8 cellular contexts compared by ENCODE assay signal in genomic region chr19:29665215-29665825, GRCh38. TPM values are rescaled to one million over a fixed set of nuclear protein-coding genes. Genes with fewer than 3 reads are reported as not detected.
A peak's percentile ranks its signal among the peaks of the same experiment; 100 is the strongest.
DNase-seq lines count a peak whose midpoint lies in the region; ATAC-seq and TF ChIP-seq lines count a peak whose summit lies in the region.

A gene with protein sequence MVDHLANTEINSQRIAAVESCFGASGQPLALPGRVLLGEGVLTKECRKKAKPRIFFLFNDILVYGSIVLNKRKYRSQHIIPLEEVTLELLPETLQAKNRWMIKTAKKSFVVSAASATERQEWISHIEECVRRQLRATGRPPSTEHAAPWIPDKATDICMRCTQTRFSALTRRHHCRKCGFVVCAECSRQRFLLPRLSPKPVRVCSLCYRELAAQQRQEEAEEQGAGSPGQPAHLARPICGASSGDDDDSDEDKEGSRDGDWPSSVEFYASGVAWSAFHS (plus strand): TSS chr19:29665461. CDS start chr19:29673840, 8,379 bp downstream.

- H3K4me1 ChIP-seq in effector memory CD4-positive, alpha-beta T cell (ENCODE audit: control insufficient read depth, insufficient read depth, low read length, poor library complexity, severe bottlenecking), result peaks cover 28% of the 10 kb centered on the region
- H3K4me1 ChIP-seq in mesenchymal stem cell (ENCODE audit: control insufficient read depth, insufficient read depth, low read depth, low read length), result peaks cover 59% of the 10 kb centered on the region

- H3K4ac ChIP-seq in mesenchymal stem cell (ENCODE audit: low read depth in 1 of 2, low read length in 2 of 2), result peak within 1 kb of the TSS; percentile 27 to 68

- WGBS in mesenchymal stem cell, result under 1% methylated on average over 53 of the region's 75 CpGs

- peaks cover 21% of the 10 kb centered on the region for H3K79me1 ChIP-seq in mesenchymal stem cell (replicated peaks; ENCODE audit: low read length, poor library complexity, severe bottlenecking)

- no peaks in the 10 kb centered on the region for H3K27me3 ChIP-seq in effector memory CD4-positive, alpha-beta T cell (replicated peaks; ENCODE audit: control insufficient read depth, insufficient read depth, low read length, poor library complexity, severe bottlenecking)
- H3K27me3 ChIP-seq in mesenchymal stem cell (ENCODE audit: control insufficient read depth in 1 of 2, insufficient read depth in 1 of 2, low read length in 2 of 2), result no peaks in the 10 kb centered on the region

- no peak within 1 kb of the TSS for H2AK5ac ChIP-seq in mesenchymal stem cell (ENCODE audit: low read length, severe bottlenecking)

- peak; percentile 84 for ATAC-seq in GM19043 (IDR thresholded peaks at IDR 0.05; ENCODE audit: low read depth, unreplicated experiment)
- ATAC-seq in HG03280 (IDR thresholded peaks at IDR 0.05; ENCODE audit: unreplicated experiment), result peak; percentile 91

- peak; percentile 52 for DNase-seq in NCI-H82 treated with DMSO at 0.1 percent for 48 hours (lab: John Stamatoyannopoulos, UW; ENCODE audit: unreplicated experiment)
- DNase-seq in activated CD8-positive, alpha-beta memory T cell treated with anti-CD3 and anti-CD28 coated beads for 24 hours, result peak; percentile 94
- peak; percentile 74 to 76 (median 75) for DNase-seq in effector memory CD4-positive, alpha-beta T cell
- DNase-seq in mesenchymal stem cell, result peak; percentile 70
- peak; percentile 61 for DNase-seq in stimulated activated CD8-positive, alpha-beta memory T cell treated with anti-CD3 and anti-CD28 coated beads, Interleukin-12 subunit alpha, Interleukin-12 subunit beta, amount 100 ng/mL, for 24 hours (ENCODE audit: extremely low read depth)

- H2BK12ac ChIP-seq in mesenchymal stem cell (ENCODE audit: low read length in 2 of 2), result peak within 1 kb of the TSS; percentile 42 to 61

- peak within 1 kb of the TSS; percentile 93 for H3K9ac ChIP-seq in mesenchymal stem cell (ENCODE audit: low read length)

- peak within 1 kb of the TSS; percentile 99 for H3K4me2 ChIP-seq in mesenchymal stem cell (ENCODE audit: low read length, poor library complexity, severe bottlenecking)

- no peak within 1 kb of the TSS for H2BK5ac ChIP-seq in mesenchymal stem cell (ENCODE audit: low read depth, low read length, poor library complexity, severe bottlenecking)

- peak within 1 kb of the TSS; percentile 86 for H3K27ac ChIP-seq in C4-2B
- H3K27ac ChIP-seq in effector memory CD4-positive, alpha-beta T cell (ENCODE audit: insufficient read depth, low read length, poor library complexity, severe bottlenecking), result peak within 1 kb of the TSS; percentile 83
- peak within 1 kb of the TSS; percentile 60 for H3K27ac ChIP-seq in mesenchymal stem cell (ENCODE audit: low read length, poor library complexity, severe bottlenecking)

- H3K4me3 ChIP-seq in effector memory CD4-positive, alpha-beta T cell (ENCODE audit: insufficient read depth, low read depth, low read length, poor library complexity, severe bottlenecking), result peak within 1 kb of the TSS; percentile 95
- peak within 1 kb of the TSS; percentile 76 to 90 for H3K4me3 ChIP-seq in mesenchymal stem cell (ENCODE audit: insufficient read depth in 1 of 2, low read depth in 1 of 2, low read length in 2 of 2)

- H3K14ac ChIP-seq in mesenchymal stem cell (ENCODE audit: low read length in 2 of 2), result peak within 1 kb of the TSS in 1 of 2 experiments; percentile 73

- peak within 1 kb of the TSS; percentile 67 for H4K8ac ChIP-seq in mesenchymal stem cell (ENCODE audit: low read length)

- no peaks in the 10 kb centered on the region for H3K36me3 ChIP-seq in effector memory CD4-positive, alpha-beta T cell (ENCODE audit: control insufficient read depth, insufficient read depth, low read length)
- H3K36me3 ChIP-seq in mesenchymal stem cell (ENCODE audit: control insufficient read depth in 1 of 2, insufficient read depth in 2 of 2, low read depth in 1 of 2, low read length in 2 of 2), result peaks cover 8 to 22% of the 10 kb centered on the region in 2 experiments

- peak within 1 kb of the TSS in 1 of 2 experiments; percentile 57 for H3K23ac ChIP-seq in mesenchymal stem cell (ENCODE audit: low read length in 2 of 2)

- no peak; the same call in 1 of the 2 replicates for TF ChIP-seq CTCF in C4-2B (conservative IDR thresholded peaks at IDR 0.05)

- no peaks in the 10 kb centered on the region for H3K9me3 ChIP-seq in effector memory CD4-positive, alpha-beta T cell (ENCODE audit: control insufficient read depth, low read length)
- no peaks in the 10 kb centered on the region for H3K9me3 ChIP-seq in mesenchymal stem cell (ENCODE audit: control insufficient read depth, low read length)

- no peak within 1 kb of the TSS for H2BK120ac ChIP-seq in mesenchymal stem cell (ENCODE audit: low read depth, low read length)

- peak within 1 kb of the TSS; percentile 69 to 86 for H3K18ac ChIP-seq in mesenchymal stem cell (ENCODE audit: low read depth in 1 of 2, low read length in 2 of 2)

- H2AFZ ChIP-seq in mesenchymal stem cell (ENCODE audit: low read depth, low read length), result peak within 1 kb of the TSS; percentile 86

- H2BK15ac ChIP-seq in mesenchymal stem cell (ENCODE audit: low read depth, poor library complexity, severe bottlenecking), result peak within 1 kb of the TSS; percentile 71

- no peak within 1 kb of the TSS for H4K91ac ChIP-seq in mesenchymal stem cell (ENCODE audit: low read length)

RNA-seq across cellular contexts. Expression of the gene that starts here (rescaled TPM):
- 3.8 TPM for polyA plus RNA-seq in mesenchymal stem cell (2013, experiment 1 of 2)
- polyA plus RNA-seq in mesenchymal stem cell (2013, experiment 2 of 2), result 3.8 TPM

Comparison
In these comparisons a context has a peak if more than half of its experiments do, and no peak if none do; other contexts are left out.
1. Peak in every context shown above with its lines: DNase-seq, ATAC-seq, H3K4me3 ChIP-seq and H3K27ac ChIP-seq.